14 cellular contexts compared by ENCODE assay signal in the genomic region with DNA sequence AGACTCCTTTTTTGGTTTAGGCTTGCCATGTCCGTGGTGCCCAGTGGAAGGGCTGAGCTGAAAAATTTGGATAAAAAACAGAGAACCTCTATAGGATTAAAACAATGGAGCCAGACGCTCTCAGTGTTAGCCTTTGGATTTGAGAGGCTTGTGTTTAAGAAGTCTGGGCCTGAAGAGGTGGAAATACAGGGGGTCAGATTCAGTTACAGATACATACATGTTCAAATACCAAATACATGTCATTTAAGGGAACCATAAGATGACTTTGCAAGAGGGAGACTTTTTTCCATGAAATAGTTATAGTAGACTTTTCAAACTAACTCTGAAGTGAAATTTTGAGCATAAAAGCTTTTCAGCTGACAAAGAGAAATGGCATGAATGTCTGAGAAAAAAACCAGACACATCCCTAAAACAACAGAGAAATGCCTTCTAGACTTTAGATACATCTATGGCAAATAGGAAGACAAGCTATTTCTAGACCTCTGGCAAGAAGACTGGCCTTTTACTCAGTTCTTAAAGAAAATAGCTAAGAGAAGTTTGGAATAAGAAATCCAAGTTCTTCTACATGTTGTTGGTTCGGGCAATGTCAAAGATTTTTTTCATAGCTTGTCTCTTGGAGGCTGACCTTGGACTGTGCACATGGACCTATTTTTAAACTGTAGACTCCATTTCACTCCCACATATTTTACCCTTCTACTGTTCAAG.
DNase-seq lines count a peak whose midpoint lies in the region; ATAC-seq and TF ChIP-seq lines count a peak whose summit lies in the region.
"Had no signal": no experiment of that assay in that cellular context is flagged by ENCODE, and none has a peak within 500 bp of the region (broad histone marks: within the 10 kb centered on the region; RNA-seq: fewer than 3 reads in every experiment).

No MANE protein-coding gene starts in this region.

- TF ChIP-seq CTCF in SU-DHL-6 (IDR thresholded peaks at IDR 0.05; ENCODE audit: insufficient read depth, low read length, poor library complexity, severe bottlenecking): no peak
- TF ChIP-seq CTCF in fibroblast of the aortic adventitia (IDR thresholded peaks at IDR 0.05; ENCODE audit: insufficient read depth, low read length): no peak
- TF ChIP-seq CTCF in transverse colon (IDR thresholded peaks at IDR 0.05): no peak

- peaks cover 6% of the 10 kb centered on the region for H3K36me3 ChIP-seq in SU-DHL-6 (ENCODE audit: low read length)
- no peaks in the 10 kb centered on the region for H3K36me3 ChIP-seq in muscle layer of duodenum (ENCODE audit: control insufficient read depth in 1 of 2, insufficient read depth in 2 of 2, low read length in 2 of 2)
- no peaks in the 10 kb centered on the region for H3K36me3 ChIP-seq in transverse colon
- H3K36me3 ChIP-seq: HAP-1, suprapubic skin had no signal

- no peak for ATAC-seq in GM19351 (IDR thresholded peaks at IDR 0.05; ENCODE audit: unreplicated experiment)

- no peaks in the 10 kb centered on the region; the same call in 1 of the 2 replicates for H3K9me3 ChIP-seq in SU-DHL-6 (ENCODE audit: insufficient read depth, low read length)
- H3K9me3 ChIP-seq in muscle layer of duodenum (ENCODE audit: control insufficient read depth in 1 of 2, low read length in 2 of 2): no peaks in the 10 kb centered on the region
- no peaks in the 10 kb centered on the region for H3K9me3 ChIP-seq in transverse colon
- H3K9me3 ChIP-seq: HAP-1, suprapubic skin had no signal

- peak; percentile 60 for DNase-seq in fibroblast of the aortic adventitia (ENCODE audit: low read depth)
- no peak for DNase-seq in transverse colon
- DNase-seq in T-helper 2 cell: no peak
- DNase-seq in head of caudate nucleus: no peak
- DNase-seq: C1 segment of cervical spinal cord, cerebellar nuclear complex, KBM-7, NCI-H226, nucleus accumbens had no signal

- H3K9ac ChIP-seq in SU-DHL-6 (ENCODE audit: low read length): peak overlapping the region; percentile 53

- H3K9me2 ChIP-seq in SU-DHL-6 (replicated peaks; ENCODE audit: insufficient read depth, low read length): no peaks in the 10 kb centered on the region

- H3K4me1 ChIP-seq in muscle layer of duodenum (ENCODE audit: control insufficient read depth in 1 of 2, insufficient read depth in 2 of 2, low read length in 2 of 2) (peaks cover 0 to 19% of the 10 kb centered on the region in 2 donors), transverse colon (peaks cover 0 to 3% (median 0%) of the 10 kb centered on the region in 4 donors)
- H3K4me1 ChIP-seq: HAP-1, suprapubic skin had no signal

- WGBS in transverse colon (ENCODE audit: low coverage in 1 of 2), 2 donors: 77 to 84% methylated on average over 3 of the region's 3 CpGs

- no peaks in the 10 kb centered on the region for H3K27me3 ChIP-seq in SU-DHL-6 (ENCODE audit: low read length)
- no peaks in the 10 kb centered on the region for H3K27me3 ChIP-seq in muscle layer of duodenum (ENCODE audit: low read depth, low read length)
- no peaks in the 10 kb centered on the region for H3K27me3 ChIP-seq in transverse colon
- H3K27me3 ChIP-seq: suprapubic skin had no signal

- no peaks in the 10 kb centered on the region for H4K20me1 ChIP-seq in SU-DHL-6 (ENCODE audit: low read depth, low read length)

- no peak for TF ChIP-seq EP300 in transverse colon (IDR thresholded peaks at IDR 0.05; ENCODE audit: low read depth)

- H3K4me3 ChIP-seq in SU-DHL-6 (ENCODE audit: insufficient read depth, low read length, poor library complexity, severe bottlenecking): peak overlapping the region; percentile 24
- no peak overlapping the region for H3K4me3 ChIP-seq in fibroblast of the aortic adventitia (ENCODE audit: low read depth, low read length)
- H3K4me3 ChIP-seq in muscle layer of duodenum (ENCODE audit: low read depth in 1 of 2, low read length in 2 of 2): peak overlapping the region in 1 of 2 donors; percentile 31
- H3K4me3 ChIP-seq in transverse colon: no peak overlapping the region
- H3K4me3 ChIP-seq: HAP-1, suprapubic skin had no signal

- no peak for TF ChIP-seq POLR2A in transverse colon (IDR thresholded peaks at IDR 0.05)

- peak overlapping the region; percentile 81 for H3K4me2 ChIP-seq in SU-DHL-6 (ENCODE audit: low read depth, low read length, poor library complexity, severe bottlenecking)

- peaks cover 60% of the 10 kb centered on the region for H3F3A ChIP-seq in SU-DHL-6 (ENCODE audit: insufficient read depth)

- intact Hi-C loops in transverse colon (cut with DNase I; ENCODE audit: low total_unique reads): no loop called here
- intact Hi-C loops in head of caudate nucleus (cut with DNase I): no loop called here

- in situ Hi-C loops in transverse colon (cut with MboI; ENCODE audit: low pct_ligation_motif_present in 1 of 4, low pct_unique_long_range_greater_than_20kb in 1 of 4, low sequenced_read_pairs in 3 of 4): no loop called here

- peaks cover 49% of the 10 kb centered on the region for H3K79me2 ChIP-seq in SU-DHL-6 (ENCODE audit: insufficient read depth, low read length)

- H3K27ac ChIP-seq in SU-DHL-6 (ENCODE audit: low read depth, low read length) (peak overlapping the region; percentile 98), muscle layer of duodenum (ENCODE audit: low read length) (peak overlapping the region; percentile 57), transverse colon (peak overlapping the region in 3 of 4 donors; percentile 53 to 61 (median 58))
- H3K27ac ChIP-seq: suprapubic skin had no signal

- no peak overlapping the region for H2AFZ ChIP-seq in SU-DHL-6 (ENCODE audit: low read depth, low read length, severe bottlenecking)
